Comparison of ENCODE assay signal across 18 cellular contexts in the genomic region with DNA sequence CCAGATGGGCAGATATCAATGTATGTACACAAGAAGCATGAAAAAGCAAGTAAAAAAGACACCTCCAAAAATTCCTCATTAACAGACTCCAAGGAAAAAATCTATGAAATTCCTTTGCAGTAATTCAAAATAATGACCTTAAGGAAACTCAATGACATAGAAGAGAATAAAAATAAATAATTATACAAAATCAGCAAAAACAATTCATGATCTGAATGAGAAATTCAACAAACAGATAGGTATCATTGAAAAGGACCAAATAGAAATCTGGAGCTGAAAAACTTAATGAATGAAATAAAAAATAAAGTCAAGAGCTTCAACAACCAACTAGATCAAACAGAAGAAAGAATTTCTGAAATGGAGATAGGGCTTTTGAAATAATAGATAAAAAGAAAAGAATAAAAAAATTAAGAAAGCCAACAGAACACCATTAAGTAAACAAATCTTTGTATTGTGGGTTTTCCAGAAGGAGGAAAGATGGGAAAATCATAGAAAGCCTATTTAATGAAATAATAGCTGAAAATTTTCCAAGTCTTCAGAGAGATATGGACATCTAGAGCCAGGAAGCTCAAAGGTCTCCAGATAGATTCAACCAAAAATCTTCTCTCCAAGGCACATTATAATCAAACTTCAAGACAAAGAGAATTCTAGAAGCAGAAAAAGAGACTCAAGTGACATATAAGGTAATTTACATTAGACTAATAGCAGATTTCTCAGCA. TPM values are rescaled to one million over a fixed set of nuclear protein-coding genes. Genes with fewer than 3 reads are reported as not detected.
DNase-seq lines count a peak whose midpoint lies in the region; ATAC-seq, FAIRE-seq and TF ChIP-seq lines count a peak whose summit lies in the region.
"Had no signal": no experiment of that assay in that cellular context is flagged by ENCODE, and none has a peak within 500 bp of the region (broad histone marks: within the 10 kb centered on the region; RNA-seq: fewer than 3 reads in every experiment).

No MANE protein-coding gene starts in this region.

- H3K36me3 ChIP-seq in SK-N-SH (replicated peaks in 1 of 2; ENCODE audit: control insufficient read depth in 1 of 2, insufficient read depth in 2 of 2, low read length in 1 of 2) = no peaks in the 10 kb centered on the region
- no peaks in the 10 kb centered on the region for H3K36me3 ChIP-seq in K562 (ENCODE audit: control insufficient read depth, insufficient read depth, low read length)
- no peaks in the 10 kb centered on the region for H3K36me3 ChIP-seq in testis (ENCODE audit: low read depth, missing control alignments)
- H3K36me3 ChIP-seq: BLaER1 treated with 17β-estradiol and CSF1 and Interleukin-3, amounts not matched to agents 10 nM and 100 nM had no signal

- H3K79me2 ChIP-seq in SK-N-SH (ENCODE audit: insufficient read depth) (no peaks in the 10 kb centered on the region), K562 (ENCODE audit: control insufficient read depth, insufficient read depth, low read length) (no peaks in the 10 kb centered on the region)

- TF ChIP-seq CTCF in SK-N-SH (IDR thresholded peaks at IDR 0.05) (no peak), K562 (IDR thresholded peaks at IDR 0.05 in 2 of 3, conservative IDR thresholded peaks at IDR 0.05 in 1 of 3; ENCODE audit: insufficient read depth in 2 of 3, low read depth in 1 of 3, low read length in 3 of 3) (no peak), testis (IDR thresholded peaks at IDR 0.05) (no peak)

- DNase-seq in DMS53 (lab: John Stamatoyannopoulos, UW) = peak; percentile 17
- DNase-seq in DMS53 treated with DMSO at 0.1 percent for 48 hours (lab: John Stamatoyannopoulos, UW; ENCODE audit: unreplicated experiment) = no peak
- DNase-seq in SK-N-SH = no peak
- peak; percentile 11 for DNase-seq in OCI-M1 (lab: John Stamatoyannopoulos, UW)
- no peak for DNase-seq in K562 (ENCODE audit: extremely low read depth in 1 of 4, low spot score in 3 of 4)
- DNase-seq in testis = no peak
- DNase-seq in left cardiac atrium = no peak
- DNase-seq: 8988T; ACHN; CD4-positive, CD25-positive, alpha-beta regulatory T cell; DMS79; GM23248; H7; IMR-90 had no signal

- no peaks in the 10 kb centered on the region for H3K9me1 ChIP-seq in K562 (ENCODE audit: control insufficient read depth, insufficient read depth, low read length)

- FAIRE-seq in K562 (lab: Jason Lieb, UNC) = no peak
- FAIRE-seq: GM12891 had no signal

- intact Hi-C loops in K562 (cut with micrococcal nuclease) (no loop called here), testis (cut with DNase I; ENCODE audit: low total_unique reads) (no loop called here), left cardiac atrium (cut with DNase I) (no loop called here)

- CTCF ChIA-PET in SK-N-SH (lab: Yijun Ruan, JAX) = interaction anchor here (0.7 to 0.9 kb wide), 2 partner anchors 120 to 121 kb away, joined by 3 read pairs; no protein-coding TSS in a partner anchor
- CTCF ChIA-PET in K562 (lab: Yijun Ruan, JAX; ENCODE audit: low intra/inter-chr PET ratio) = no interaction called here

- no peaks in the 10 kb centered on the region for H3K9me2 ChIP-seq in SK-N-SH

- TF ChIP-seq POLR2A in K562 (conservative IDR thresholded peaks at IDR 0.05) (no peak), testis (IDR thresholded peaks at IDR 0.05) (no peak)

- ATAC-seq in SK-N-SH treated with all-trans-retinoic acid at 6 μM for 48 hours (no peak), K562 (no peak), left cardiac atrium (no peak)

- no peaks in the 10 kb centered on the region for H3F3A ChIP-seq in SK-N-SH (replicated peaks; ENCODE audit: insufficient read depth)

- BruUV-seq in K562 (replicated peaks; lab: Mats Ljungman, UMichigan) = no TSS peak

- no peak overlapping the region for H3K9ac ChIP-seq in SK-N-SH
- H3K9ac ChIP-seq in K562 (ENCODE audit: insufficient read depth in 1 of 2, low read depth in 2 of 2, low read length in 2 of 2) = no peak overlapping the region
- H3K9ac ChIP-seq: BLaER1 treated with 17β-estradiol and CSF1 and Interleukin-3, amounts not matched to agents 10 nM and 100 nM; GM23248 had no signal

- H3K9me3 ChIP-seq in SK-N-SH (peaks cover 15% of the 10 kb centered on the region), K562 (replicated peaks; ENCODE audit: control insufficient read depth, insufficient read depth, low read depth, low read length) (peaks cover 18% of the 10 kb centered on the region), testis (no peaks in the 10 kb centered on the region)

- H3K27me3 ChIP-seq in SK-N-SH (ENCODE audit: insufficient read depth) (no peaks in the 10 kb centered on the region), K562 (ENCODE audit: control insufficient read depth in 2 of 2, insufficient read depth in 2 of 2, low read length in 2 of 2) (no peaks in the 10 kb centered on the region), testis (no peaks in the 10 kb centered on the region)
- H3K27me3 ChIP-seq: BLaER1 treated with 17β-estradiol and CSF1 and Interleukin-3, amounts not matched to agents 10 nM and 100 nM had no signal

- H3K4me3 ChIP-seq in SK-N-SH (ENCODE audit: low read depth in 2 of 2, low read length in 1 of 2) (no peak overlapping the region), K562 (no peak overlapping the region), testis (no peak overlapping the region)
- H3K4me3 ChIP-seq: BLaER1 treated with 17β-estradiol and CSF1 and Interleukin-3, amounts not matched to agents 10 nM and 100 nM; GM23248 had no signal

- H3K4me2 ChIP-seq in SK-N-SH (no peak overlapping the region), K562 (ENCODE audit: insufficient read depth, low read length) (no peak overlapping the region)
- H3K4me2 ChIP-seq: BLaER1 treated with 17β-estradiol and CSF1 and Interleukin-3, amounts not matched to agents 10 nM and 100 nM had no signal

- H2AFZ ChIP-seq in SK-N-SH (ENCODE audit: low read depth) (no peak overlapping the region), K562 (ENCODE audit: low read depth, low read length) (no peak overlapping the region)
- H2AFZ ChIP-seq: GM23248 had no signal

- POLR2A ChIA-PET in SK-N-SH (lab: Yijun Ruan, JAX) = no interaction called here
- POLR2A ChIA-PET in K562 (lab: Yijun Ruan, JAX) = interaction anchor here (0.9 kb wide), 1 partner anchor 10 kb away, joined by 4 read pairs; no protein-coding TSS in a partner anchor

- H4K20me1 ChIP-seq in SK-N-SH (ENCODE audit: insufficient read depth) (no peaks in the 10 kb centered on the region), K562 (replicated peaks; ENCODE audit: control insufficient read depth, insufficient read depth, low read length) (no peaks in the 10 kb centered on the region)
- H4K20me1 ChIP-seq: BLaER1 treated with 17β-estradiol and CSF1 and Interleukin-3, amounts not matched to agents 10 nM and 100 nM had no signal

- H3K4me1 ChIP-seq in SK-N-SH (ENCODE audit: control insufficient read depth in 1 of 2, insufficient read depth in 2 of 2, low read depth in 1 of 2, low read length in 1 of 2) = no peaks in the 10 kb centered on the region
- no peaks in the 10 kb centered on the region for H3K4me1 ChIP-seq in K562 (replicated peaks in 1 of 2; ENCODE audit: control insufficient read depth in 2 of 2, insufficient read depth in 2 of 2, low read length in 2 of 2)
- H3K4me1 ChIP-seq in testis = no peaks in the 10 kb centered on the region

- TF ChIP-seq EP300 in SK-N-SH (IDR thresholded peaks at IDR 0.05; ENCODE audit: borderline replicate concordance in 1 of 2, low read depth in 1 of 2, low read length in 1 of 2) (no peak), K562 (IDR thresholded peaks at IDR 0.05; ENCODE audit: low read length) (no peak)

- in situ Hi-C loops in K562 (cut with MboI) = no loop called here

- TF ChIP-seq RAD21 in SK-N-SH (IDR thresholded peaks at IDR 0.05; ENCODE audit: low read length) = no peak
- no peak for TF ChIP-seq RAD21 in K562 (CRISPR knock-in tag; conservative IDR thresholded peaks at IDR 0.05 in 1 of 2, IDR thresholded peaks at IDR 0.05 in 1 of 2)

- H3K27ac ChIP-seq in SK-N-SH (ENCODE audit: low read depth in 2 of 2, low read length in 1 of 2) (no peak overlapping the region), K562 (ENCODE audit: extremely low read depth, low read depth, low read length) (no peak overlapping the region), testis (no peak overlapping the region)
- H3K27ac ChIP-seq: BLaER1 treated with 17β-estradiol and CSF1 and Interleukin-3, amounts not matched to agents 10 nM and 100 nM; GM23248 had no signal

TF ChIP-seq in SK-N-SH, 30 proteins besides CTCF, POLR2A, EP300 and RAD21 (continues in another document):
- no peak for TF ChIP-seq GABPA (IDR thresholded peaks at IDR 0.05; ENCODE audit: low read depth)
- no peak for TF ChIP-seq CHD2 (IDR thresholded peaks at IDR 0.05; ENCODE audit: low read length, partially characterized antibody)
- TF ChIP-seq RXRA (IDR thresholded peaks at IDR 0.05; ENCODE audit: borderline replicate concordance, low read depth) = no peak
- no peak for TF ChIP-seq FOXJ3 (CRISPR knock-in tag; IDR thresholded peaks at IDR 0.05)

TF ChIP-seq in K562, 482 proteins besides CTCF, POLR2A, EP300 and RAD21 (continues in another document):
- TF ChIP-seq EP400 (IDR thresholded peaks at IDR 0.05) = 0 out of 2 replicates have a peak, but pooled peaks have one; percentile 13
- no peak for TF ChIP-seq GATAD2B (IDR thresholded peaks at IDR 0.05; ENCODE audit: borderline replicate concordance)
- peak; percentile 44; the same call in 1 of the 2 replicates for TF ChIP-seq ZNF445 (CRISPR knock-in tag; IDR thresholded peaks at IDR 0.05; ENCODE audit: low read depth)

RNA-seq across cellular contexts. Expression of a gene that starts 52.0 kb away (rescaled TPM):
- 10.1 and 10.6 TPM in 2 replicates for polyA plus RNA-seq in SK-N-SH (2012; rRNA removed)
- 8.2 and 10.3 TPM in 2 replicates for polyA plus RNA-seq in SK-N-SH (2012; cell fraction: cytosol; rRNA removed)
- 3.1 and 5.7 TPM in 2 replicates for polyA plus RNA-seq in SK-N-SH (2012; cell fraction: nucleus; rRNA removed)
- total RNA-seq in K562 (2011; cell fraction: chromatin; rRNA removed; ENCODE audit: low replicate concordance) = 25.8 and 31.2 TPM in 2 replicates
- total RNA-seq in K562 (2011; cell fraction: nucleolus; rRNA removed) = 36.3 and 38.5 TPM in 2 replicates
- total RNA-seq in K562 (2011; cell fraction: nucleoplasm; rRNA removed) = 34.2 and 46.4 TPM in 2 replicates
- total RNA-seq in K562 (2014; rRNA removed) = 6.0 and 6.7 TPM in 2 replicates
- total RNA-seq in K562 (2014; rRNA removed; fragmentation: Illumina TruSeq; extraction: Trizol) = 6.0 and 7.0 TPM in 2 replicates
- total RNA-seq in K562 (2015; rRNA removed; fragmentation: Illumina TruSeq; extraction: Trizol) = 4.1 and 4.7 TPM in 2 replicates
- total RNA-seq in K562 (2021) = 9.4 and 9.8 TPM in 2 replicates
- polyA plus RNA-seq in K562 (2011; rRNA removed) = 19.9 and 22.7 TPM in 2 replicates
- polyA plus RNA-seq in K562 (2011; cell fraction: cytosol; rRNA removed) = 20.0 and 35.2 TPM in 2 replicates
- 16.3 and 25.6 TPM in 2 replicates for polyA plus RNA-seq in K562 (2011; cell fraction: nucleus; rRNA removed)
- polyA plus RNA-seq in K562 (2012) = 6.0 and 6.4 TPM in 2 replicates
- 7.4 and 9.3 TPM in 2 replicates for polyA plus RNA-seq in K562 (2014; fragmentation: Illumina TruSeq; extraction: Trizol)
- 1 to 10 TPM; 3.1 to 3.5 TPM for polyA plus RNA-seq in K562 (2014; fragmentation: Nextera tagmentation; extraction: Ambion mirVana)
- polyA plus RNA-seq in K562 (2014; rRNA removed) = 8.0 and 9.8 TPM in 2 replicates
- 19.6 and 25.5 TPM in 2 replicates for polyA minus RNA-seq in K562 (2011; rRNA and poly(A)+ RNA removed)
- 20.0 and 23.3 TPM in 2 replicates for polyA minus RNA-seq in K562 (2011; cell fraction: cytosol; rRNA and poly(A)+ RNA removed)
- 16.6 and 19.1 TPM in 2 replicates for polyA minus RNA-seq in K562 (2011; cell fraction: nucleus; rRNA and poly(A)+ RNA removed)
- total RNA-seq in testis = 1 to 10 TPM; 1.8 to 2.0 TPM
- 3.9 TPM for polyA plus RNA-seq in testis (ENCODE audit: insufficient read depth, low read depth, low replicate concordance)
- 10 to 100 TPM; 60.9 to 69.6 TPM for total RNA-seq in left cardiac atrium
- total RNA-seq: G401 had no signal

Comparison
In these comparisons a context has a peak if more than half of its experiments do, and no peak if none do; other contexts are left out.
1. DNase-seq: peak in DMS53 (single experiment) and OCI-M1 (single experiment); none in DMS53 treated with DMSO at 0.1 percent for 48 hours (single experiment), SK-N-SH (single experiment), K562 (0 of 4), testis (single experiment) and left cardiac atrium (single experiment).